9 cellular contexts compared by ENCODE assay signal in the genomic region with DNA sequence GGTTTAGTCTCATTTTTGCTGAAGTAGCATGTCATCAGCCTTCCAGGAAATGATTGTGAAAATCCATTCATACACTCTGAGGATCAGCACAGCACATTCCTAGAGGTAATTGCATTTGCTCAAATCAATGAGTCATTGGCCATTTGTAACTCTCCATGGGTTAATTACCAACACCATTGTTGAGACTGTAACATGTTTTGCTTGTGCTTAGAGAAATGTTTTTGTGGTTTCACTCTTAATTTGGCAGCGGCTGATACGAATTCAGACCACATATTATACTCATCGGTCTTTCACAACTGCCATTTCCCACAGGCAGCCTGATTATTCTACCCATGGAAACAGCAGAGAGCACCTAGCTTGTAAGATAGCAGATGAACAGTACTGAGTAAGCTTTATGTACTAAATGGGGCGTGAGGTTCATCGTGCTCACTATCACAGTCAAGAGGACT.
A peak's percentile ranks its signal among the peaks of the same experiment; 100 is the strongest.
DNase-seq lines count a peak whose midpoint lies in the region; ATAC-seq and TF ChIP-seq lines count a peak whose summit lies in the region.
"Had no signal": no experiment of that assay in that cellular context is flagged by ENCODE, and none has a peak within 500 bp of the region (broad histone marks: within the 10 kb centered on the region; RNA-seq: fewer than 3 reads in every experiment).

No MANE protein-coding gene starts in this region.

- peaks cover 29% of the 10 kb centered on the region for H3K27me3 ChIP-seq in adipocyte (replicated peaks; ENCODE audit: control insufficient read depth, insufficient read depth, low read length)
- no peaks in the 10 kb centered on the region for H3K27me3 ChIP-seq in left lung
- H3K27me3 ChIP-seq in thyroid gland = no peaks in the 10 kb centered on the region

- intact Hi-C loops in left lung (cut with DNase I) (loop anchor here in 1 of 2 donors (10.0 kb wide), 2 partner anchors 116 to 456 kb away; partner anchors contain the start of gene LHFPL6), thyroid gland (cut with DNase I) (no loop called here), left colon (cut with DNase I, micrococcal nuclease) (loop anchor here in 1 of 2 donors (5.0 to 10.0 kb wide), 2 partner anchors 106 to 464 kb away; no protein-coding TSS in a partner anchor)

- peak; percentile 52 for ATAC-seq in left lung
- no peak for ATAC-seq in HG02973 (IDR thresholded peaks at IDR 0.05; ENCODE audit: unreplicated experiment)
- no peak for ATAC-seq in left colon

- H3K4me3 ChIP-seq in adipocyte (ENCODE audit: low read length) = no peak overlapping the region
- no peak overlapping the region for H3K4me3 ChIP-seq in left lung
- H3K4me3 ChIP-seq in thyroid gland (replicated peaks in 1 of 3) = no peak overlapping the region
- H3K4me3 ChIP-seq: SJSA1 had no signal

- H3K36me3 ChIP-seq in adipocyte (ENCODE audit: control insufficient read depth, insufficient read depth, low read length, severe bottlenecking) (no peaks in the 10 kb centered on the region), left lung (no peaks in the 10 kb centered on the region), thyroid gland (no peaks in the 10 kb centered on the region)
- H3K36me3 ChIP-seq: SJSA1 had no signal

- 70 to 81% methylated on average over 5 of the region's 5 CpGs for whole genome bisulfite sequencing in thyroid gland, 2 donors

- TF ChIP-seq CTCF in left lung (IDR thresholded peaks at IDR 0.05) (no peak), thyroid gland (IDR thresholded peaks at IDR 0.05) (no peak)

- POLR2A ChIA-PET in HEK293T (lab: Yijun Ruan, JAX) = no interaction called here

- CTCF ChIA-PET in HEK293T (lab: Yijun Ruan, JAX) = no interaction called here

- TF ChIP-seq POLR2A in thyroid gland (IDR thresholded peaks at IDR 0.05) = no peak

- H3K4me1 ChIP-seq in adipocyte (ENCODE audit: control insufficient read depth, insufficient read depth, low read length) (peaks cover 20% of the 10 kb centered on the region), left lung (peaks cover 0 to 4% of the 10 kb centered on the region in 2 donors), thyroid gland (no peaks in the 10 kb centered on the region)
- H3K4me1 ChIP-seq: SJSA1 had no signal

- DNase-seq in DMS79 treated with DMSO at 0.1 percent for 48 hours (lab: John Stamatoyannopoulos, UW) = peak; percentile 13
- DNase-seq in LHCN-M2 (ENCODE audit: low read depth) = peak; percentile 75
- peak; percentile 42 for DNase-seq in adipocyte (ENCODE audit: low read depth)
- no peak for DNase-seq in left lung
- no peak for DNase-seq in thyroid gland
- DNase-seq in left colon = no peak
- DNase-seq in HEK293T (ENCODE audit: extremely low spot score) = no peak

- H3K9ac ChIP-seq in adipocyte (ENCODE audit: low read length) = no peak overlapping the region

- no peak overlapping the region for H3K27ac ChIP-seq in left lung
- H3K27ac ChIP-seq in thyroid gland = no peak overlapping the region
- H3K27ac ChIP-seq: SJSA1 had no signal

- H3K9me3 ChIP-seq in adipocyte (ENCODE audit: control insufficient read depth, low read length) = no peaks in the 10 kb centered on the region
- no peaks in the 10 kb centered on the region for H3K9me3 ChIP-seq in left lung
- no peaks in the 10 kb centered on the region for H3K9me3 ChIP-seq in thyroid gland
- H3K9me3 ChIP-seq: SJSA1 had no signal

TF ChIP-seq in HEK293T, 16 proteins besides CTCF, POLR2A, EP300 and RAD21:
- TF ChIP-seq ZNF384 (IDR thresholded peaks at IDR 0.05) = no peak
- TF ChIP-seq, protein P1, sequence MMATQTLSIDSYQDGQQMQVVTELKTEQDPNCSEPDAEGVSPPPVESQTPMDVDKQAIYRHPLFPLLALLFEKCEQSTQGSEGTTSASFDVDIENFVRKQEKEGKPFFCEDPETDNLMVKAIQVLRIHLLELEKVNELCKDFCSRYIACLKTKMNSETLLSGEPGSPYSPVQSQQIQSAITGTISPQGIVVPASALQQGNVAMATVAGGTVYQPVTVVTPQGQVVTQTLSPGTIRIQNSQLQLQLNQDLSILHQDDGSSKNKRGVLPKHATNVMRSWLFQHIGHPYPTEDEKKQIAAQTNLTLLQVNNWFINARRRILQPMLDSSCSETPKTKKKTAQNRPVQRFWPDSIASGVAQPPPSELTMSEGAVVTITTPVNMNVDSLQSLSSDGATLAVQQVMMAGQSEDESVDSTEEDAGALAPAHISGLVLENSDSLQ (IDR thresholded peaks at IDR 0.05) = no peak
- TF ChIP-seq BHLHE40 (IDR thresholded peaks at IDR 0.05; ENCODE audit: borderline replicate concordance) = no peak
- no peak for TF ChIP-seq NFRKB (IDR thresholded peaks at IDR 0.05)
- no peak for TF ChIP-seq TARDBP (IDR thresholded peaks at IDR 0.05)
- TF ChIP-seq ELF4 (IDR thresholded peaks at IDR 0.05) = no peak
- TF ChIP-seq FOXM1 (IDR thresholded peaks at IDR 0.05; ENCODE audit: borderline replicate concordance) = no peak
- TF ChIP-seq SUZ12 (IDR thresholded peaks at IDR 0.05) = no peak
- TF ChIP-seq CTBP1 (IDR thresholded peaks at IDR 0.05; ENCODE audit: borderline replicate concordance) = no peak
- no peak for TF ChIP-seq FOXA1 (IDR thresholded peaks at IDR 0.05)
- TF ChIP-seq ARNT (IDR thresholded peaks at IDR 0.05) = no peak
- no peak for TF ChIP-seq L3MBTL2 (conservative IDR thresholded peaks at IDR 0.05)
- TF ChIP-seq LEF1 (IDR thresholded peaks at IDR 0.05; ENCODE audit: borderline replicate concordance) = no peak
- no peak for TF ChIP-seq HDGF (IDR thresholded peaks at IDR 0.05; ENCODE audit: borderline replicate concordance)
- no peak for TF ChIP-seq FOXK2 (IDR thresholded peaks at IDR 0.05)
TF ChIP-seq in HEK293T: peak in this region for 0.

Comparison
In these comparisons a context has a peak if more than half of its experiments do, and no peak if none do; other contexts are left out.
1. DNase-seq: peak in DMS79 treated with DMSO at 0.1 percent for 48 hours (single experiment), LHCN-M2 (single experiment) and adipocyte (single experiment); none in left lung (0 of 2), thyroid gland (0 of 2), left colon (0 of 2) and HEK293T (single experiment).